In genomic region chr3:14234197-14235002, GRCh38 we compare ENCODE assay signal across 1 cellular context.
TF ChIP-seq lines count a peak whose summit lies in the region.

No MANE protein-coding gene starts in this region.

TF ChIP-seq in K562, 482 proteins besides CTCF, POLR2A, EP300 and RAD21 (continued from another document):
- TF ChIP-seq ATF6 (CRISPR knock-in tag; IDR thresholded peaks at IDR 0.05) (peak; percentile 12; the same call in 1 of the 2 replicates), PHB (CRISPR knock-in tag; IDR thresholded peaks at IDR 0.05) (no peak), FOSL1 (tag; conservative IDR thresholded peaks at IDR 0.05) (0 out of 2 replicates have a peak, but pooled peaks have one; percentile 20), SP1 (CRISPR knock-in tag; IDR thresholded peaks at IDR 0.05) (no peak), ETV5 (CRISPR knock-in tag; IDR thresholded peaks at IDR 0.05; ENCODE audit: low read depth) (0 out of 2 replicates have a peak, but pooled peaks have one; percentile 20), ZNF263 (CRISPR knock-in tag; IDR thresholded peaks at IDR 0.05; ENCODE audit: borderline replicate concordance) (peak; percentile 75; the same call in 1 of the 2 replicates), CXXC5 (CRISPR knock-in tag; IDR thresholded peaks at IDR 0.05) (peak; percentile 37), E2F3 (CRISPR knock-in tag; IDR thresholded peaks at IDR 0.05) (no peak), ZNF133 (CRISPR knock-in tag; IDR thresholded peaks at IDR 0.05) (no peak), NR2F6 (CRISPR knock-in tag; IDR thresholded peaks at IDR 0.05) (no peak), ETS2 (tag; IDR thresholded peaks at IDR 0.05; ENCODE audit: borderline replicate concordance, poor library complexity, severe bottlenecking) (no peak), MGA (IDR thresholded peaks at IDR 0.05) (peak; percentile 34), GABPB1 (CRISPR knock-in tag; IDR thresholded peaks at IDR 0.05) (peak; percentile 33), ZSCAN32 (CRISPR knock-in tag; IDR thresholded peaks at IDR 0.05) (no peak), ZNF143 (CRISPR knock-in tag; IDR thresholded peaks at IDR 0.05) (no peak), MLX (CRISPR knock-in tag; conservative IDR thresholded peaks at IDR 0.05) (no peak), PYGO2 (tag; IDR thresholded peaks at IDR 0.05) (no peak), FOXM1 (IDR thresholded peaks at IDR 0.05; ENCODE audit: low read depth) (no peak), FOXM1 (CRISPR knock-in tag; IDR thresholded peaks at IDR 0.05; ENCODE audit: low read depth) (no peak), CREB3L1 (IDR thresholded peaks at IDR 0.05; ENCODE audit: borderline replicate concordance, low read depth) (no peak), CEBPB (tag; IDR thresholded peaks at IDR 0.05) (peak; percentile 82), DACH1 (IDR thresholded peaks at IDR 0.05; ENCODE audit: partially characterized antibody) (no peak), RFX5 (IDR thresholded peaks at IDR 0.05; ENCODE audit: low read depth, low read length) (no peak), ESRRA (IDR thresholded peaks at IDR 0.05; ENCODE audit: borderline replicate concordance, low read depth) (no peak), ARID1B (IDR thresholded peaks at IDR 0.05) (peak; percentile 64; the same call in 1 of the 2 replicates), IRF1 (CRISPR knock-in tag; IDR thresholded peaks at IDR 0.05; ENCODE audit: borderline replicate concordance) (no peak), SIRT6 (IDR thresholded peaks at IDR 0.05; ENCODE audit: low read depth, low read length) (no peak), SMAD4 (CRISPR knock-in tag; conservative IDR thresholded peaks at IDR 0.05) (0 out of 2 replicates have a peak, but pooled peaks have one; percentile 25), STAT6 (CRISPR knock-in tag; IDR thresholded peaks at IDR 0.05) (no peak), CCNT2 (IDR thresholded peaks at IDR 0.05; ENCODE audit: borderline replicate concordance, extremely low read depth, insufficient read length, low read depth, low read length) (no peak), ZNF316 (IDR thresholded peaks at IDR 0.05) (no peak)
TF ChIP-seq in K562: peak in this region for 31.
